In the genomic region with DNA sequence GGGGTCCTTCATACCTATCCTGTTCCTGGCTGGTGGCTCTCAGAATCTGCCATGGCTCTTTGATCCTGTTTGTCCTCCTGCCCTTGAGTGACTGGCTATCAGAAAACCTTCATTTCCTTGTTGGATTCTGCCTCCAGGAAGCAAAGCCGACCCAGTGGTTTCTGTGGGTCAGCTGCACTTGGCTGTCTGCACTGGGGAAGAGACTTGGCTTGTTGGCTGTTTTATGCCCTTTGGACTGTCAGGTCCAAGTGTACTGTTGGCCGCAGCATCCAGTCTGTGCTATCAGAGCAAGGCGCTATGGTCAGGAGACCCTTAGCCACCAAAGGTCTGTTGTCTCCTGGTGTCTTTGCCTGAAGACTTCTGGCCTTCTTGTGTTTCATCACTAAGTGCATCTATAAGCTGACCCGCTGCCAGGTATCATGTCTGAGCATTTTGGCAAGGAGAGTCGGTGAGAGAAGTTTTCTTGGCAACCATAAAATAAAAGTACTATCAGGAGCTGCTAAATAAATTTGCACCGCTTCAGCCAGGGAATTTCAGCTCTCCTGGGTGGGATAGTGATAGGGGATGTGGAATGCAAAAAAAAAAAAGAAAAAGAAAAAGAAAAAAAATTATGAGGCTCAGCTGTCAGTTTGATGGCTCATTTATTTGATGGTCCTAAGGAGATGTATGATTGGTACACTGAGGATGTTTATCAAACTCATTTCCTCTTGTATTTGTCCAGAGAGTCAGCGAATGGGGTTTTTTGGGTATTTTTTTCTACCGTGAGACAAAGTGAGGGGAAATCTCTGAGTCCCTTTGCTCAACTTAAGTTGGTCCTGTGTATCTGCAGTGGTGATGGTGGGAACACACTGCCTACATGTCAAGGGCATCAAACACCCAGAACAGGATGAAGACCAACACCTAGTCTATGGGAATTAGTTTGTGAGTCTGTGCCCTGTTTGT, we compare ENCODE assay signal across 10 cellular contexts.
DNase-seq lines count a peak whose midpoint lies in the region; ATAC-seq, FAIRE-seq and TF ChIP-seq lines count a peak whose summit lies in the region.
"Had no signal": no experiment of that assay in that cellular context is flagged by ENCODE, and none has a peak within 500 bp of the region (broad histone marks: within the 10 kb centered on the region; RNA-seq: fewer than 3 reads in every experiment).

No MANE protein-coding gene starts in this region.

- peaks cover 13 to 59% (median 45%) of the 10 kb centered on the region in 3 donors for H3K4me1 ChIP-seq in pancreas

- no peaks in the 10 kb centered on the region for H3K9me3 ChIP-seq in pancreas

- intact Hi-C loops in pancreas (cut with DNase I): no loop called here
- intact Hi-C loops in posterior cingulate gyrus (cut with DNase I): no loop called here

- ATAC-seq in HG03432 (IDR thresholded peaks at IDR 0.05; ENCODE audit: unreplicated experiment) (peak; percentile 77), pancreas (peak; percentile 66 to 80 (median 76)), HG03139 (IDR thresholded peaks at IDR 0.05; ENCODE audit: unreplicated experiment) (no peak)

- no peaks in the 10 kb centered on the region for H3K36me3 ChIP-seq in pancreas

- no peaks in the 10 kb centered on the region for H3K27me3 ChIP-seq in pancreas

- H3K27ac ChIP-seq in pancreas: peak overlapping the region; percentile 24 to 83 (median 63)
- H3K27ac ChIP-seq: PC-9 had no signal

- no peak overlapping the region for H3K4me3 ChIP-seq in pancreas
- H3K4me3 ChIP-seq: PC-9 had no signal

- 29 to 30% methylated on average over 8 of the region's 8 CpGs for WGBS in pancreas, 2 donors

- peak; percentile 23 for DNase-seq in GM10266 (ENCODE audit: extremely low spot score)
- DNase-seq in cerebellar cortex (ENCODE audit: low spot score): peak; percentile 47
- peak in 4 of 6 donors; percentile 41 to 71 (median 54) for DNase-seq in pancreas
- no peak for DNase-seq in NCI-H1105 (lab: John Stamatoyannopoulos, UW)
- DNase-seq in posterior cingulate gyrus: no peak
- no peak for DNase-seq in anterior cingulate cortex (lab: John Stamatoyannopoulos, UW)
- DNase-seq: NCI-H1417 had no signal

- TF ChIP-seq CTCF in GM10266 (IDR thresholded peaks at IDR 0.05; ENCODE audit: control insufficient read depth, insufficient read depth, low read depth, missing control alignments): no peak
- no peak for TF ChIP-seq CTCF in pancreas (IDR thresholded peaks at IDR 0.05)

- FAIRE-seq in pancreas (lab: Jason Lieb, UNC): no peak

Comparison
In these comparisons a context has a peak if more than half of its experiments do, and no peak if none do; other contexts are left out.
1. DNase-seq: peak in GM10266 (single experiment), cerebellar cortex (single experiment) and pancreas (4 of 6); none in NCI-H1105 (single experiment), posterior cingulate gyrus (0 of 10) and anterior cingulate cortex (0 of 58).